Comparison of ENCODE assay signal across 9 cellular contexts in the genomic region with DNA sequence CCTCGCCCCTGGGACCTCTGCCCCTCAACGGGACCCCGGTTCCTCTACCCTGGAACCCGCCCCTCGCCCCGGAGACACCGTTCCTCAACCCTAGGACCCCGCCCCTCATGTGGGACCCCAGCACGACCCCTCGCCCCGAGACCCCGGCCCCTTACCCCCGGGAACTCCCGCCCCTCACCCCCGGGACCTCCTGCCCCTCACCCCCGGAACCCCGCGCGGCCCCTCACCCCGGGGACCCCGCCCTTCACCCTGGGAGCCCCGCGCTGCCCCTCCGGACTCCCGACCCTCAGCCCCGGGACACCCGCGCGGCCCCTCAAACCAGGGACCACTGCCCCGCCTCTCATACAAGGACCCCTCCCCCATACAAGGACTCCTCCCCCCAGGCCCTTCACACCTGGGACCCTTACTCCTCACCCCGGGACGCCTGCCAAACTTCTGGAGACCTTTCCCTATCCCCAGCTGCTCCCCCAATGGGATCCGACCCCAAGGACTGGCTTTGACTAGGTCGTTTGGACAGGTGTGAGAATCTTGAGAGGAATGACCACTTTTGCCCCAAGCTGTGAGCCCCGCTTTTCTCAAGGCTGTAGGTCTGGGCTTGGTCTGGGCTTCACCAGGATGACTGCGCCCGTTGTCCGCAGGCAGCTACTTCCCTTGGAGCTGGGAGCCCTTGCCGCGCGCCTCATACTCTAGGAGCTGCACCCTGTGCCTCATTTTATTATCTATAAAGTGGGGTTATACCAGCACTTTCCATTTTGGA. TPM values are rescaled to one million over a fixed set of nuclear protein-coding genes. Genes with fewer than 3 reads are reported as not detected.
DNase-seq lines count a peak whose midpoint lies in the region; ATAC-seq, FAIRE-seq and TF ChIP-seq lines count a peak whose summit lies in the region.
"Had no signal": no experiment of that assay in that cellular context is flagged by ENCODE, and none has a peak within 500 bp of the region (broad histone marks: within the 10 kb centered on the region; RNA-seq: fewer than 3 reads in every experiment).

No MANE protein-coding gene starts in this region.

- H3K36me3 ChIP-seq in NT2/D1 (ENCODE audit: insufficient read depth, insufficient read length, low read length), result peaks cover 41% of the 10 kb centered on the region
- H3K36me3 ChIP-seq in ascending aorta, result no peaks in the 10 kb centered on the region
- H3K36me3 ChIP-seq in iPS-15b (ENCODE audit: control insufficient read depth, insufficient read depth, low read length), result peaks cover 7% of the 10 kb centered on the region

- TF ChIP-seq CTCF in ascending aorta (IDR thresholded peaks at IDR 0.05), result no peak

- peak overlapping the region; percentile 90 for H3K4me3 ChIP-seq in NT2/D1 (ENCODE audit: insufficient read length, low read depth)
- H3K4me3 ChIP-seq in ascending aorta, result peak overlapping the region; percentile 89 to 98
- peak overlapping the region; percentile 75 for H3K4me3 ChIP-seq in iPS-15b (ENCODE audit: low read depth, low read length)

- FAIRE-seq in GM12891 (lab: Jason Lieb, UNC), result no peak
- FAIRE-seq: TTC549 had no signal

- H3K27me3 ChIP-seq in NT2/D1 (ENCODE audit: insufficient read depth, insufficient read length) (no peaks in the 10 kb centered on the region), ascending aorta (no peaks in the 10 kb centered on the region), iPS-15b (ENCODE audit: control insufficient read depth, insufficient read depth, low read length) (no peaks in the 10 kb centered on the region)

- H3K9me3 ChIP-seq in NT2/D1 (ENCODE audit: insufficient read depth, low read length) (no peaks in the 10 kb centered on the region), ascending aorta (no peaks in the 10 kb centered on the region), iPS-15b (ENCODE audit: control insufficient read depth, insufficient read depth, low read length) (no peaks in the 10 kb centered on the region)

- intact Hi-C loops in ascending aorta (cut with DNase I), result loop anchor here (5.0 kb wide), 1 partner anchor 232 kb away; a partner anchor contains a TSS
- intact Hi-C loops in sciatic nerve (cut with DNase I), result no loop called here

- peak; percentile 23 for ATAC-seq in sciatic nerve
- no peak for ATAC-seq in HG03135 (IDR thresholded peaks at IDR 0.05; ENCODE audit: unreplicated experiment)

- in situ Hi-C loops in G401 (cut with HindIII; ENCODE audit: low sequenced_read_pairs), result no loop called here

- peaks cover 2% of the 10 kb centered on the region for H3K4me1 ChIP-seq in NT2/D1 (ENCODE audit: insufficient read depth, insufficient read length)
- peaks cover 0 to 17% of the 10 kb centered on the region in 2 donors for H3K4me1 ChIP-seq in ascending aorta
- H3K4me1 ChIP-seq in iPS-15b (ENCODE audit: control insufficient read depth, insufficient read depth, low read length), result peaks cover 5% of the 10 kb centered on the region

- H3K27ac ChIP-seq in ascending aorta, result peak overlapping the region; percentile 74 to 83

- no peak for TF ChIP-seq POLR2A in GM12891 (IDR thresholded peaks at IDR 0.05; ENCODE audit: low read depth, low read length)

- H3K9ac ChIP-seq in NT2/D1 (ENCODE audit: insufficient read length, low read depth) (peak overlapping the region; percentile 92), iPS-15b (ENCODE audit: low read depth, low read length) (peak overlapping the region; percentile 65)

- DNase-seq in G401 (ENCODE audit: low spot score) (peak; percentile 48), NT2/D1 (ENCODE audit: low read depth, low spot score) (no peak), ascending aorta (ENCODE audit: low spot score in 2 of 2) (peak in 1 of 2 donors; percentile 70), sciatic nerve (ENCODE audit: low spot score) (peak; percentile 78), GM12891 (ENCODE audit: insufficient read length, low spot score) (no peak), germinal center (ENCODE audit: low spot score) (no peak)

TF ChIP-seq in GM12891, 5 proteins besides CTCF, POLR2A, EP300 and RAD21:
- TF ChIP-seq POU2F2 (IDR thresholded peaks at IDR 0.05; ENCODE audit: low read depth, low read length), result no peak
- TF ChIP-seq PAX5 (IDR thresholded peaks at IDR 0.05; ENCODE audit: insufficient read depth, low read length, severe bottlenecking), result no peak
- no peak for TF ChIP-seq POLR2AphosphoS5 (IDR thresholded peaks at IDR 0.05; ENCODE audit: low read depth, low read length)
- TF ChIP-seq TAF1 (IDR thresholded peaks at IDR 0.05; ENCODE audit: low read depth, low read length), result no peak
- no peak for TF ChIP-seq SPI1 (IDR thresholded peaks at IDR 0.05; ENCODE audit: low read depth, low read length)

RNA-seq across cellular contexts. Expression of a gene that starts 0.8 kb away (rescaled TPM):
- total RNA-seq in G401 (2014; rRNA removed; shearing (Covaris generic)), result 23.2 and 32.4 TPM in 2 replicates
- total RNA-seq in ascending aorta (72.8 TPM), sciatic nerve (73.7 TPM)
- polyA plus RNA-seq in GM12891 (2012; ENCODE audit: low read depth, missing spikeins), result 9.3 TPM

Comparison
In these comparisons a context has a peak if more than half of its experiments do, and no peak if none do; other contexts are left out.
1. DNase-seq: peak in G401 (single experiment) and sciatic nerve (single experiment); none in NT2/D1 (single experiment), GM12891 (single experiment) and germinal center (single experiment).
2. Peak in every context shown above with its lines, with median percentiles within 50 percentile points of each other: H3K4me3 ChIP-seq.